ENCODE assay signal across 8 cellular contexts in genomic region chr19:14505488-14506239, GRCh38. TPM values are rescaled to one million over a fixed set of nuclear protein-coding genes. Genes with fewer than 3 reads are reported as not detected.
A peak's percentile ranks its signal among the peaks of the same experiment; 100 is the strongest.
DNase-seq lines count a peak whose midpoint lies in the region; ATAC-seq and TF ChIP-seq lines count a peak whose summit lies in the region.

No MANE protein-coding gene starts in this region.

- CTCF ChIA-PET in activated naive CD4-positive, alpha-beta T cell treated with anti-CD3 and anti-CD28 coated beads for 36 hours (lab: Charles Lee): interaction anchor here (0.6 to 5.1 kb wide), 12 partner anchors 8 to 50 kb away, joined by 3 to 26 read pairs (median 4); partner anchors contain the start of gene GIPC1

- no peaks in the 10 kb centered on the region for H3K9me2 ChIP-seq in GM23338 (ENCODE audit: insufficient read depth)

- 0 out of 2 replicates have a peak, but pooled peaks cover 3% of the 10 kb centered on the region for H3F3A ChIP-seq in GM23338 (replicated peaks; ENCODE audit: low read depth)
- H3F3A ChIP-seq in smooth muscle cell (ENCODE audit: low read depth): peaks cover 10% of the 10 kb centered on the region

- peak overlapping the region; percentile 82 for H3K27ac Mint-ChIP-seq in GM23338
- H3K27ac Mint-ChIP-seq in activated naive CD4-positive, alpha-beta T cell treated with anti-CD3 and anti-CD28 coated beads for 36 hours: peak overlapping the region; percentile 69

- H4K20me1 ChIP-seq in GM23338 (replicated peaks; ENCODE audit: insufficient read depth): no peaks in the 10 kb centered on the region
- H4K20me1 ChIP-seq in smooth muscle cell (ENCODE audit: low read depth): no peaks in the 10 kb centered on the region

- DNase-seq in AG08395 (ENCODE audit: low spot score): peak; percentile 45
- peak; percentile 89 for DNase-seq in GM23338 (ENCODE audit: low spot score)
- peak; percentile 66 for DNase-seq in SK-N-DZ (ENCODE audit: low spot score)
- peak; percentile 87 for DNase-seq in activated naive CD4-positive, alpha-beta T cell treated with anti-CD3 and anti-CD28 coated beads for 36 hours
- DNase-seq in left cardiac atrium: peak; percentile 50
- peak; percentile 39 for DNase-seq in smooth muscle cell (lab: John Stamatoyannopoulos, UW; ENCODE audit: unreplicated experiment)

- no peaks in the 10 kb centered on the region for H3K36me3 ChIP-seq in GM23338 (ENCODE audit: insufficient read depth)
- H3K36me3 ChIP-seq in smooth muscle cell (ENCODE audit: low read depth): no peaks in the 10 kb centered on the region

- H3K27ac ChIP-seq in GM23338 (ENCODE audit: low read depth) (no peak overlapping the region), smooth muscle cell (ENCODE audit: low read depth) (peak overlapping the region; percentile 85)

- no peaks in the 10 kb centered on the region for H3K9me3 ChIP-seq in smooth muscle cell (replicated peaks; ENCODE audit: low read depth)

- peak overlapping the region; percentile 81 for H3K9ac ChIP-seq in smooth muscle cell (ENCODE audit: low read depth)

- no peak overlapping the region for H3K4me3 ChIP-seq in GM23338
- no peak overlapping the region for H3K4me3 ChIP-seq in smooth muscle cell

- peak overlapping the region; percentile 31; the same call in 1 of the 3 replicates for H3K4me3 Mint-ChIP-seq in GM23338
- no peak overlapping the region for H3K4me3 Mint-ChIP-seq in activated naive CD4-positive, alpha-beta T cell treated with anti-CD3 and anti-CD28 coated beads for 36 hours

- ATAC-seq in GM23338 (peak; percentile 97), left cardiac atrium (peak; percentile 31 to 33), GM18505 (IDR thresholded peaks at IDR 0.05; ENCODE audit: unreplicated experiment) (no peak), HG02678 (IDR thresholded peaks at IDR 0.05; ENCODE audit: unreplicated experiment) (no peak)

- no peak for TF ChIP-seq POLR2A in GM18505 (IDR thresholded peaks at IDR 0.05; ENCODE audit: borderline replicate concordance, extremely low read depth, insufficient read depth, insufficient read length)

- no peaks in the 10 kb centered on the region for H3K9me3 Mint-ChIP-seq in GM23338
- H3K9me3 Mint-ChIP-seq in activated naive CD4-positive, alpha-beta T cell treated with anti-CD3 and anti-CD28 coated beads for 36 hours: no peaks in the 10 kb centered on the region

- intact Hi-C loops in activated naive CD4-positive, alpha-beta T cell treated with anti-CD3 and anti-CD28 coated beads for 36 hours (cut with micrococcal nuclease): loop anchor here (2.0 kb wide), 1 partner anchor 45 kb away; no protein-coding TSS in a partner anchor
- intact Hi-C loops in left cardiac atrium (cut with DNase I): no loop called here

- peak overlapping the region; percentile 94 for H2AFZ ChIP-seq in GM23338
- H2AFZ ChIP-seq in smooth muscle cell (ENCODE audit: low read depth): no peak overlapping the region

- peaks cover 13% of the 10 kb centered on the region for H3K4me1 Mint-ChIP-seq in GM23338
- peaks cover 63% of the 10 kb centered on the region for H3K4me1 Mint-ChIP-seq in activated naive CD4-positive, alpha-beta T cell treated with anti-CD3 and anti-CD28 coated beads for 36 hours (ENCODE audit: low read depth)

- no peak overlapping the region for H3K4me2 ChIP-seq in GM23338
- H3K4me2 ChIP-seq in smooth muscle cell: peak overlapping the region; percentile 57

- 24% methylated on average over 19 of the region's 19 CpGs for WGBS in smooth muscle cell (ENCODE audit: low lambda C conversion rate)

- H3K4me1 ChIP-seq in GM23338 (ENCODE audit: insufficient read depth): peaks cover 7% of the 10 kb centered on the region; the same call in 1 of the 2 replicates
- H3K4me1 ChIP-seq in smooth muscle cell (ENCODE audit: low read depth): no peaks in the 10 kb centered on the region

- no peaks in the 10 kb centered on the region for H3K79me2 ChIP-seq in GM23338 (replicated peaks; ENCODE audit: insufficient read depth)
- H3K79me2 ChIP-seq in smooth muscle cell (ENCODE audit: low read depth): no peaks in the 10 kb centered on the region

- TF ChIP-seq CTCF in GM23338 (conservative IDR thresholded peaks at IDR 0.05; ENCODE audit: low read depth in 2 of 2): peak; percentile 89 to 91
- TF ChIP-seq CTCF in smooth muscle cell (IDR thresholded peaks at IDR 0.05; ENCODE audit: borderline replicate concordance, insufficient read depth, poor library complexity, severe bottlenecking): peak; percentile 73

- no peaks in the 10 kb centered on the region for H3K36me3 Mint-ChIP-seq in GM23338 (ENCODE audit: low read depth)
- no peaks in the 10 kb centered on the region for H3K36me3 Mint-ChIP-seq in activated naive CD4-positive, alpha-beta T cell treated with anti-CD3 and anti-CD28 coated beads for 36 hours (ENCODE audit: low read depth)

- H3K27me3 Mint-ChIP-seq in GM23338 (ENCODE audit: insufficient read depth, low read depth, poor library complexity): peaks cover 11% of the 10 kb centered on the region
- H3K27me3 Mint-ChIP-seq in activated naive CD4-positive, alpha-beta T cell treated with anti-CD3 and anti-CD28 coated beads for 36 hours (ENCODE audit: low read depth): no peaks in the 10 kb centered on the region

- H3K27me3 ChIP-seq in GM23338 (ENCODE audit: insufficient read depth) (no peaks in the 10 kb centered on the region), smooth muscle cell (ENCODE audit: low read depth) (no peaks in the 10 kb centered on the region)

TF ChIP-seq in GM23338, 12 proteins besides CTCF, POLR2A, EP300 and RAD21 (continues in another document):
- TF ChIP-seq JUNB (IDR thresholded peaks at IDR 0.05; ENCODE audit: unreplicated experiment): no peak
- TF ChIP-seq ETS1 (IDR thresholded peaks at IDR 0.05): no peak
- 0 out of 2 replicates have a peak, but pooled peaks have one; percentile 31 for TF ChIP-seq CREB1 (CRISPR knock-in tag; IDR thresholded peaks at IDR 0.05; ENCODE audit: low read depth)
- TF ChIP-seq NANOG (IDR thresholded peaks at IDR 0.05; ENCODE audit: borderline replicate concordance): no peak

RNA-seq across cellular contexts. Expression of gene GIPC1, which starts 9.7 kb away (rescaled TPM):
- 92.3 and 106 TPM in 2 replicates for total RNA-seq in GM23338 (2014; rRNA removed; shearing (Covaris generic))
- polyA plus RNA-seq in GM23338 (2016; fragmentation: Nextera tagmentation; extraction: Ambion mirVana) (50.9 and 51.6 TPM in 2 replicates), smooth muscle cell (142 and 178 TPM in 2 replicates)
- polyA plus RNA-seq in SK-N-DZ (2014; cell fraction: cytosol; rRNA removed): 79.6 and 103 TPM in 2 replicates
- polyA plus RNA-seq in SK-N-DZ (2014; cell fraction: nucleus; rRNA removed): 63.3 and 63.9 TPM in 2 replicates
- total RNA-seq in activated naive CD4-positive, alpha-beta T cell treated with anti-CD3 and anti-CD28 coated beads for 36 hours: 10 to 100 TPM; 15.4 to 16.5 TPM
- total RNA-seq in left cardiac atrium (10 to 100 TPM; 49.7 to 49.8 TPM), smooth muscle cell (73.0 and 81.8 TPM in 2 replicates)

RNA-seq across cellular contexts. Expression of gene DNAJB1, which starts 12.5 kb away (rescaled TPM):
- total RNA-seq in GM23338 (2014; rRNA removed; shearing (Covaris generic)): 53.3 TPM in 2 replicates
- polyA plus RNA-seq in GM23338 (2016; fragmentation: Nextera tagmentation; extraction: Ambion mirVana) (43.2 and 44.0 TPM in 2 replicates), smooth muscle cell (152 and 175 TPM in 2 replicates)
- polyA plus RNA-seq in SK-N-DZ (2014; cell fraction: cytosol; rRNA removed): 65.5 and 66.5 TPM in 2 replicates
- polyA plus RNA-seq in SK-N-DZ (2014; cell fraction: nucleus; rRNA removed): 34.4 and 37.4 TPM in 2 replicates
- 10 to 100 TPM; 48.1 to 49.5 TPM for total RNA-seq in activated naive CD4-positive, alpha-beta T cell treated with anti-CD3 and anti-CD28 coated beads for 36 hours
- total RNA-seq in left cardiac atrium (10 to 100 TPM; 50.7 to 70.5 TPM), smooth muscle cell (96.1 and 114 TPM in 2 replicates)

RNA-seq across cellular contexts. Expression of gene TECR, which starts 23.7 kb away (rescaled TPM):
- total RNA-seq in GM23338 (2014; rRNA removed; shearing (Covaris generic)): 104 and 107 TPM in 2 replicates
- polyA plus RNA-seq in GM23338 (2016; fragmentation: Nextera tagmentation; extraction: Ambion mirVana) (268 and 277 TPM in 2 replicates), smooth muscle cell (216 and 252 TPM in 2 replicates)
- polyA plus RNA-seq in SK-N-DZ (2014; cell fraction: cytosol; rRNA removed): 72.0 and 77.8 TPM in 2 replicates
- polyA plus RNA-seq in SK-N-DZ (2014; cell fraction: nucleus; rRNA removed): 85.0 and 86.2 TPM in 2 replicates
- total RNA-seq in activated naive CD4-positive, alpha-beta T cell treated with anti-CD3 and anti-CD28 coated beads for 36 hours: 100 to 1,000 TPM; 102 to 105 TPM
- total RNA-seq in left cardiac atrium (100 to 1,000 TPM in 1 of 2 donors, 10 to 100 TPM in 1; 85.7 to 108 TPM), smooth muscle cell (80.6 and 86.1 TPM in 2 replicates)

RNA-seq across cellular contexts. Expression of gene PTGER1, which starts 30.5 kb away (rescaled TPM):
- total RNA-seq in GM23338 (2014; rRNA removed; shearing (Covaris generic)): 1.2 TPM in 1 of 2 replicates, not detected in the other
- polyA plus RNA-seq in GM23338 (2016; fragmentation: Nextera tagmentation; extraction: Ambion mirVana): 0.56 and 0.57 TPM in 2 replicates
- polyA plus RNA-seq in SK-N-DZ (2014; cell fraction: cytosol; rRNA removed): 2.9 and 4.9 TPM in 2 replicates
- 0.58 and 2.3 TPM in 2 replicates for polyA plus RNA-seq in SK-N-DZ (2014; cell fraction: nucleus; rRNA removed)
- total RNA-seq in activated naive CD4-positive, alpha-beta T cell treated with anti-CD3 and anti-CD28 coated beads for 36 hours: not detected
- under 1 TPM; 0.24 to 0.97 TPM for total RNA-seq in left cardiac atrium
- 0.27 TPM in 1 of 2 replicates, not detected in the other for total RNA-seq in smooth muscle cell
- 1.0 TPM in 1 of 2 replicates, not detected in the other for polyA plus RNA-seq in smooth muscle cell

Comparison
In these comparisons a context has a peak if more than half of its experiments do, and no peak if none do; other contexts are left out.
1. DNase-seq: peak in every context shown above with its lines; median percentile 89 in GM23338; 87 in activated naive CD4-positive, alpha-beta T cell treated with anti-CD3 and anti-CD28 coated beads for 36 hours; 66 in SK-N-DZ; 50 in left cardiac atrium; 45 in AG08395; 39 in smooth muscle cell.
2. ATAC-seq: peak in GM23338 (single experiment) and left cardiac atrium (2 of 2); none in GM18505 (single experiment) and HG02678 (single experiment).